ENCODE assay signal across 1 cellular context in the genomic region with DNA sequence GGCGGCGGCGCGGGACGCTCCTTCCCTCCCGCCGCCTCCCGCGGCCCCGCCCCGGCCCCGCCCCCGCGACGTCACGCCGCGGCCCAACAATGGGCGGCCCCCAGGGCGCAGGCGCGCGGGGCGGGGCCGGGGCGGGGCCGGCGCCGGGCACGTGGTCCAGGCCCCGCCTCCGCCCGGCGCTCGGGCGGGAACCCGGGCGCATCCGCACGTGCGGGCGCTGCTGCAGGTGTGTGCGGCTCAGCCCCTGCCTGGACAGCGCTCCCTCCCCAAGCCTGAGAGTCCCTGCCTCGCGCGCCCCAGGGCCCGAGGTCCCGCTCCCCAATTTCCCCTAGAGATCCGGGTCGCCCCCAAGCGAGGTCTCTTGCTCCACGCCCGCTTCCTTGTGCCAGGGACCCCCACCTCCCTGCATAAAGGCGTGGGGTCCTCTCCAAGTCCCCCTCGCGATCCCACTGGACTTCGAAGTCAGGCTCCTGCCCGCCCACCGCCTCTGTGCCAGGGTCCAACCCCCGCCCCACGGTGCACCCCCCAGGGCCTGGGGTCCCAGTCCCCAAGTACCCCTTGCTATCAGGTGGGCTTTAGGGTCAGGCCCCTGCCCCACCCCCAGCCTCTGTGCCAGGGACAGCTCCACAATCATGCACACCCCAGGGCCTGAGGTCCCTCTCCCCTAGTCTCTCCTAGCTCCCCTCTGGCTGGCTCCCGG.
TF ChIP-seq lines count a peak whose summit lies in the region.

A gene (minus strand): TSS at position 6 of the 700 bp plus-strand sequence. CDS start 267 bp downstream, outside the sequence.

TF ChIP-seq in H1, 55 proteins besides CTCF, POLR2A, EP300 and RAD21 (continued from another document):
- TF ChIP-seq CHD1 (IDR thresholded peaks at IDR 0.05; ENCODE audit: low read depth, low read length) (no peak), SIRT6 (IDR thresholded peaks at IDR 0.05; ENCODE audit: low read length) (no peak), GTF2F1 (IDR thresholded peaks at IDR 0.05; ENCODE audit: borderline replicate concordance, low read depth, low read length) (peak; percentile 42; the same call in 1 of the 2 replicates), KDM1A (IDR thresholded peaks at IDR 0.05; ENCODE audit: borderline replicate concordance, low read length) (peak; percentile 48; the same call in 1 of the 2 replicates), KDM4A (IDR thresholded peaks at IDR 0.05; ENCODE audit: low read depth, low read length, severe bottlenecking) (peak; percentile 45), TCF12 (IDR thresholded peaks at IDR 0.05; ENCODE audit: low read depth, low read length) (peak; percentile 80; the same call in 1 of the 2 replicates), BACH1 (IDR thresholded peaks at IDR 0.05; ENCODE audit: low read length) (no peak), HDAC2 (IDR thresholded peaks at IDR 0.05; ENCODE audit: borderline replicate concordance in 1 of 2, low read depth in 2 of 2, low read length in 2 of 2) (0 out of 4 replicates have a peak, but pooled peaks of 1 of the 2 experiments have one; percentile 35), RNF2 (IDR thresholded peaks at IDR 0.05; ENCODE audit: borderline replicate concordance, low read depth, low read length, missing control alignments, poor library complexity, severe bottlenecking) (peak; percentile 78), FOSL1 (IDR thresholded peaks at IDR 0.05; ENCODE audit: insufficient read depth, low read depth, low read length) (no peak), NANOG (IDR thresholded peaks at IDR 0.05; ENCODE audit: insufficient read depth, low read depth, low read length, poor library complexity, severe bottlenecking) (no peak), EGR1 (IDR thresholded peaks at IDR 0.05; ENCODE audit: borderline replicate concordance, low read depth, low read length) (no peak), SIX5 (IDR thresholded peaks at IDR 0.05; ENCODE audit: low read depth, low read length) (no peak), SIN3A (conservative IDR thresholded peaks at IDR 0.05 in 1 of 2, IDR thresholded peaks at IDR 0.05 in 1 of 2; ENCODE audit: low read depth in 1 of 2, low read length in 2 of 2) (no peak)
- TF ChIP-seq, protein P1, sequence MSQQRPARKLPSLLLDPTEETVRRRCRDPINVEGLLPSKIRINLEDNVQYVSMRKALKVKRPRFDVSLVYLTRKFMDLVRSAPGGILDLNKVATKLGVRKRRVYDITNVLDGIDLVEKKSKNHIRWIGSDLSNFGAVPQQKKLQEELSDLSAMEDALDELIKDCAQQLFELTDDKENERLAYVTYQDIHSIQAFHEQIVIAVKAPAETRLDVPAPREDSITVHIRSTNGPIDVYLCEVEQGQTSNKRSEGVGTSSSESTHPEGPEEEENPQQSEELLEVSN (IDR thresholded peaks at IDR 0.05) = peak; percentile 99
- TF ChIP-seq, protein P2, sequence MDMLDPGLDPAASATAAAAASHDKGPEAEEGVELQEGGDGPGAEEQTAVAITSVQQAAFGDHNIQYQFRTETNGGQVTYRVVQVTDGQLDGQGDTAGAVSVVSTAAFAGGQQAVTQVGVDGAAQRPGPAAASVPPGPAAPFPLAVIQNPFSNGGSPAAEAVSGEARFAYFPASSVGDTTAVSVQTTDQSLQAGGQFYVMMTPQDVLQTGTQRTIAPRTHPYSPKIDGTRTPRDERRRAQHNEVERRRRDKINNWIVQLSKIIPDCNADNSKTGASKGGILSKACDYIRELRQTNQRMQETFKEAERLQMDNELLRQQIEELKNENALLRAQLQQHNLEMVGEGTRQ (IDR thresholded peaks at IDR 0.05; ENCODE audit: low read length) = peak; percentile 73
- TF ChIP-seq, protein P3, sequence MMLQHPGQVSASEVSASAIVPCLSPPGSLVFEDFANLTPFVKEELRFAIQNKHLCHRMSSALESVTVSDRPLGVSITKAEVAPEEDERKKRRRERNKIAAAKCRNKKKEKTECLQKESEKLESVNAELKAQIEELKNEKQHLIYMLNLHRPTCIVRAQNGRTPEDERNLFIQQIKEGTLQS (IDR thresholded peaks at IDR 0.05; ENCODE audit: insufficient read depth, low read depth, low read length) = no peak
